Comparison of ENCODE assay signal across 17 cellular contexts in the genomic region with DNA sequence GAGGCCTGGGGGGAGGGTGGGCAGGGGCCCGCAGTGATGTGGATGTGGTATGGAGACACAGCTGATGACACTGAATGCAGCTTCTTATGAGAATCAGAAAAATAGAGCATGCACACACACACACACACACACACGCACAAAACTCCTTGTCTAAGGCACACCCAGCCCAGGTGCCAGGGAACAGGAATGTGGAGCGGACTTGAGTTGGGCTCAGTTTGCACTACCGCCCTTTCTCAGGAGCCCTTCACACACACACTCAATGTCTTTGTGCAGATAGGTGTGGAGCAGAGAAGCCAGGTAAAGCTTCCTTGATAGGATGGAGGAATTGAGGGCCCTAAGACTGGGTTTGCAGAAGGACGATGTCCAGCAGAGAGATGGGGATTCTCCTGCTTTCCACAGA.
DNase-seq lines count a peak whose midpoint lies in the region; ATAC-seq and TF ChIP-seq lines count a peak whose summit lies in the region.
"Had no signal": no experiment of that assay in that cellular context is flagged by ENCODE, and none has a peak within 500 bp of the region (broad histone marks: within the 10 kb centered on the region; RNA-seq: fewer than 3 reads in every experiment).

No MANE protein-coding gene starts in this region.

- H3K9me3 ChIP-seq in KOPT-K1 (ENCODE audit: insufficient read depth, low read length, poor library complexity, severe bottlenecking) (no peaks in the 10 kb centered on the region), esophagus muscularis mucosa (no peaks in the 10 kb centered on the region), lower lobe of right lung (no peaks in the 10 kb centered on the region)

- TF ChIP-seq CTCF in esophagus muscularis mucosa (IDR thresholded peaks at IDR 0.05) (no peak), lower lobe of right lung (IDR thresholded peaks at IDR 0.05) (no peak)

- intact Hi-C loops in esophagus muscularis mucosa (cut with DNase I), result no loop called here
- intact Hi-C loops in lower lobe of right lung (cut with DNase I), result no loop called here

- peak overlapping the region; percentile 21 for H3K27ac ChIP-seq in KOPT-K1 (ENCODE audit: low read depth, low read length, poor library complexity, severe bottlenecking)
- H3K27ac ChIP-seq in esophagus muscularis mucosa (replicated peaks in 1 of 4), result no peak overlapping the region
- no peak overlapping the region for H3K27ac ChIP-seq in lower lobe of right lung

- H3K4me3 ChIP-seq in esophagus muscularis mucosa, result no peak overlapping the region
- no peak overlapping the region for H3K4me3 ChIP-seq in lower lobe of right lung
- H3K4me3 ChIP-seq: GM12878, GM23338 had no signal

- 88% methylated on average over 5 of the region's 5 CpGs for WGBS in esophagus muscularis mucosa

- H3K4me1 ChIP-seq in esophagus muscularis mucosa (no peaks in the 10 kb centered on the region), lower lobe of right lung (no peaks in the 10 kb centered on the region)

- peak; percentile 53 to 81 for ATAC-seq in lower lobe of right lung
- no peak for ATAC-seq in GM21825 (IDR thresholded peaks at IDR 0.05; ENCODE audit: unreplicated experiment)
- ATAC-seq: GM12878, GM23338, HCT116 had no signal

- no peak for TF ChIP-seq EP300 in esophagus muscularis mucosa (IDR thresholded peaks at IDR 0.05)

- peak; percentile 66 for DNase-seq in esophagus muscularis mucosa (ENCODE audit: extremely low spot score)
- no peak for DNase-seq in lower lobe of right lung
- no peak for DNase-seq in DMS53 treated with DMSO at 0.1 percent for 48 hours (lab: John Stamatoyannopoulos, UW; ENCODE audit: unreplicated experiment)
- no peak for DNase-seq in nucleus accumbens (lab: John Stamatoyannopoulos, UW)
- DNase-seq: C1 segment of cervical spinal cord; CD4-positive, alpha-beta memory T cell; COR-L47; DMS153; DMS79; EL; GDM1; H9 had no signal

- H3K36me3 ChIP-seq in KOPT-K1 (ENCODE audit: insufficient read depth, low read length) (no peaks in the 10 kb centered on the region), esophagus muscularis mucosa (no peaks in the 10 kb centered on the region), lower lobe of right lung (no peaks in the 10 kb centered on the region)

- TF ChIP-seq POLR2A in esophagus muscularis mucosa (IDR thresholded peaks at IDR 0.05; ENCODE audit: low read depth), result no peak

- no peaks in the 10 kb centered on the region for H3K27me3 ChIP-seq in esophagus muscularis mucosa
- H3K27me3 ChIP-seq in lower lobe of right lung (ENCODE audit: low read depth), result no peaks in the 10 kb centered on the region
